Comparison of ENCODE assay signal across 9 cellular contexts in the genomic region with DNA sequence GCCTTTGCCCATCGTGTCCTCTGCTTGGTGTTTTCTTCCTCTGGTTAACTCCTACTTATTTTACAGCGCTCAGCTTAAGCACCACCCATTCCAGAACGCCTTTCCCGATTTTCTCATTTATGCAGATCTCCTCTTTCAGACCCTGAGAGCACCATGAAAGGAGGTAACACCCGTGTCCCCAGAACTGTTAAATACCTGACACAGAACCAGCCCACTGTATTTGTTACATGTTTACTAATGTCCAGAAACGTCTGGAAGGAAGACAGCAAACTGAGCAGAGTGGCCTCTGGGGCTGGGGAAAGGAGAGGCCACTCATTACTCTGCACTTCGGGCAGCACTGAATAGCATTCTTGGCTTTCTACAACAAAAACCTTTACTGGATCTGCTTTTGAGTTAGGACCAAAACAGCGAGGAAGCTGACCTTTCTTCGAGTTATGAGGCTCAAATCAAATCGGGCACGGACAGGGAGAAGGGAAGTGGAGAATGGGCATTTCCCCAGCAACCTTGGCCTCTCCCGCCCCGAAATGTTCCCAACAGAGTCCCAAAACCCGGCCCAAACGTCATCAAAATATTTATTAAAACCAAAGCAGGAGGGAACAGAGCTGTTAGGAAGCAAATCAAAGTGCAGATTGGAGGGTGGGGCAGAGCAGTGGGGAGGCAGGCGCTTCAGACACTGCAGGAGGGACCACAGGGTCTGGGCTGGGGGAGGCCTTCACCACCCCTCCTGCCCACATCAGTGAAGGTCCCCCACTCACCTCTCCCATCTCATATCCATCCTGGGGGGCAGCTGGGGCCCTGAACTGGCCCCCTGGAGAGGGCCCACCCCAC. TPM values are rescaled to one million over a fixed set of nuclear protein-coding genes. Genes with fewer than 3 reads are reported as not detected.
DNase-seq lines count a peak whose midpoint lies in the region; ATAC-seq and TF ChIP-seq lines count a peak whose summit lies in the region.
"Had no signal": no experiment of that assay in that cellular context is flagged by ENCODE, and none has a peak within 500 bp of the region (broad histone marks: within the 10 kb centered on the region; RNA-seq: fewer than 3 reads in every experiment).

No MANE protein-coding gene starts in this region.

- no peak for ATAC-seq in CD4-positive, alpha-beta T cell (ENCODE audit: poor library complexity)
- no peak for ATAC-seq in GM19455 (IDR thresholded peaks at IDR 0.05; ENCODE audit: unreplicated experiment)

- H3K9me2 ChIP-seq in OCI-LY1 (ENCODE audit: low read depth, low read length) = no peaks in the 10 kb centered on the region

- H3K9me3 Mint-ChIP-seq in CD4-positive, alpha-beta T cell = no peaks in the 10 kb centered on the region
- no peaks in the 10 kb centered on the region for H3K9me3 Mint-ChIP-seq in osteocyte (ENCODE audit: unreplicated experiment)

- H3K9me3 ChIP-seq in CD4-positive, alpha-beta T cell (ENCODE audit: control insufficient read depth, low read length) = no peaks in the 10 kb centered on the region
- H3K9me3 ChIP-seq in OCI-LY1 (ENCODE audit: low read length) (no peaks in the 10 kb centered on the region), esophagus (ENCODE audit: control insufficient read depth in 2 of 2, insufficient read depth in 1 of 2, low read depth in 1 of 2, low read length in 1 of 2) (no peaks in the 10 kb centered on the region)

- in situ Hi-C loops in GM13977 (cut with MboI; ENCODE audit: low pct_unique_long_range_greater_than_20kb, low sequenced_read_pairs, unreplicated experiment) = no loop called here

- H3K79me2 ChIP-seq in OCI-LY1 (ENCODE audit: insufficient read depth, low read length) = peaks cover 11% of the 10 kb centered on the region

- WGBS in esophagus, 2 donors = 39 to 46% methylated on average over 16 of the region's 16 CpGs

- CTCF ChIA-PET in CD4-positive, alpha-beta T cell (lab: Charles Lee) = no interaction called here

- H3K36me3 ChIP-seq in OCI-LY1 (ENCODE audit: insufficient read depth, low read length) = peaks cover 67% of the 10 kb centered on the region
- peaks cover 0 to 9% of the 10 kb centered on the region in 2 donors for H3K36me3 ChIP-seq in esophagus (ENCODE audit: control insufficient read depth in 2 of 2, insufficient read depth in 2 of 2, low read length in 1 of 2)

- H3K4me1 Mint-ChIP-seq in CD4-positive, alpha-beta T cell (ENCODE audit: low read depth) = peaks cover 46% of the 10 kb centered on the region
- H3K4me1 Mint-ChIP-seq in osteocyte (ENCODE audit: unreplicated experiment) = peaks cover 37% of the 10 kb centered on the region

- no peak for DNase-seq in CD4-positive, alpha-beta T cell
- DNase-seq in osteocyte (ENCODE audit: extremely low spot score, unreplicated experiment) (no peak), NCI-H1417 treated with DMSO at 0.1 percent for 48 hours (lab: John Stamatoyannopoulos, UW) (no peak), SIG-M5 treated with dmso at 0.1 percent for 504 hours (lab: John Stamatoyannopoulos, UW; ENCODE audit: unreplicated experiment) (no peak), GM13977 (ENCODE audit: low spot score) (no peak)
- DNase-seq: activated effector memory CD4-positive, alpha-beta T cell treated with Interleukin-2 at 50 U/mL for 16 hours had no signal

- TF ChIP-seq CTCF in CD4-positive, alpha-beta T cell (IDR thresholded peaks at IDR 0.05) = no peak
- no peak for TF ChIP-seq CTCF in OCI-LY1 (IDR thresholded peaks at IDR 0.05; ENCODE audit: low read length)
- TF ChIP-seq CTCF in osteocyte (IDR thresholded peaks at IDR 0.05) = no peak
- no peak for TF ChIP-seq CTCF in GM13977 (IDR thresholded peaks at IDR 0.05; ENCODE audit: extremely low read depth, insufficient read depth, missing control alignments)

- H2AFZ ChIP-seq in OCI-LY1 (ENCODE audit: low read length) = no peak overlapping the region

- H3K4me3 Mint-ChIP-seq in CD4-positive, alpha-beta T cell = peak overlapping the region; percentile 88
- H3K4me3 Mint-ChIP-seq in osteocyte (ENCODE audit: unreplicated experiment) = peak overlapping the region; percentile 68

- H3K27me3 ChIP-seq in CD4-positive, alpha-beta T cell (ENCODE audit: control insufficient read depth, insufficient read depth, low read length) = no peaks in the 10 kb centered on the region
- H3K27me3 ChIP-seq in OCI-LY1 (ENCODE audit: insufficient read depth, low read length) (no peaks in the 10 kb centered on the region), esophagus (ENCODE audit: control insufficient read depth in 1 of 2, insufficient read depth in 2 of 2, low read length in 2 of 2) (no peaks in the 10 kb centered on the region)

- H3F3A ChIP-seq in OCI-LY1 (ENCODE audit: insufficient read depth, low read length) = no peaks in the 10 kb centered on the region

- no peak overlapping the region for H3K27ac ChIP-seq in CD4-positive, alpha-beta T cell (ENCODE audit: low read depth, low read length)
- H3K27ac ChIP-seq in OCI-LY1 (ENCODE audit: low read depth, low read length, poor library complexity, severe bottlenecking) (peak overlapping the region; percentile 77), esophagus (ENCODE audit: low read depth in 2 of 2, low read length in 1 of 2) (peak overlapping the region; percentile 86 to 93)

- H3K4me3 ChIP-seq in OCI-LY1 (ENCODE audit: low read depth, low read length, poor library complexity, severe bottlenecking) = peak overlapping the region; percentile 88
- peak overlapping the region; percentile 59 to 77 for H3K4me3 ChIP-seq in esophagus (ENCODE audit: low read depth in 1 of 2, low read length in 2 of 2)

- H3K4me1 ChIP-seq in OCI-LY1 (ENCODE audit: insufficient read depth, low read length, severe bottlenecking) (peaks cover 78% of the 10 kb centered on the region), esophagus (ENCODE audit: control insufficient read depth in 2 of 2, insufficient read depth in 2 of 2, low read length in 1 of 2) (peaks cover 4 to 11% of the 10 kb centered on the region in 2 donors)

- H3K9ac ChIP-seq in OCI-LY1 (ENCODE audit: low read length) = peak overlapping the region; percentile 72; the same call in 1 of the 2 replicates

- H3K36me3 Mint-ChIP-seq in CD4-positive, alpha-beta T cell (ENCODE audit: low read depth) = no peaks in the 10 kb centered on the region
- H3K36me3 Mint-ChIP-seq in osteocyte (ENCODE audit: unreplicated experiment) = no peaks in the 10 kb centered on the region

- H3K4me2 ChIP-seq in OCI-LY1 (ENCODE audit: low read length) = peak overlapping the region; percentile 77

- intact Hi-C loops in CD4-positive, alpha-beta T cell (cut with DNase I, micrococcal nuclease) = no loop called here

- peak overlapping the region; percentile 40 for H3K27ac Mint-ChIP-seq in CD4-positive, alpha-beta T cell
- peak overlapping the region; percentile 56 for H3K27ac Mint-ChIP-seq in osteocyte (ENCODE audit: unreplicated experiment)

- POLR2A ChIA-PET in CD4-positive, alpha-beta T cell (lab: Charles Lee) = interaction anchor here (0.6 to 1.5 kb wide), 2 partner anchors 45 to 417 kb away, joined by 3 to 6 read pairs; a partner anchor contains a TSS

- no peaks in the 10 kb centered on the region for H3K27me3 Mint-ChIP-seq in CD4-positive, alpha-beta T cell
- H3K27me3 Mint-ChIP-seq in osteocyte (ENCODE audit: unreplicated experiment) = no peaks in the 10 kb centered on the region

- H4K20me1 ChIP-seq in OCI-LY1 (ENCODE audit: insufficient read depth, low read length) = no peaks in the 10 kb centered on the region

RNA-seq across cellular contexts. Expression of a gene that starts 1.1 kb away (rescaled TPM):
- 1 to 10 TPM; 8.7 to 9.2 TPM for total RNA-seq in CD4-positive, alpha-beta T cell
- polyA plus RNA-seq in esophagus = 10 to 100 TPM; 13.5 to 18.4 TPM
- total RNA-seq in osteocyte = 29.1 and 30.0 TPM in 2 replicates

RNA-seq across cellular contexts. Expression of a gene that starts 8.6 kb away (rescaled TPM):
- under 1 TPM; 0.28 to 0.55 TPM for total RNA-seq in CD4-positive, alpha-beta T cell
- 1 to 10 TPM; 1.4 to 2.8 TPM for polyA plus RNA-seq in esophagus
- 0.52 and 0.54 TPM in 2 replicates for total RNA-seq in osteocyte

RNA-seq across cellular contexts. Expression of a gene that starts 10.8 kb away (rescaled TPM):
- 1 to 10 TPM; 1.2 to 1.6 TPM for total RNA-seq in CD4-positive, alpha-beta T cell
- polyA plus RNA-seq in esophagus = 1 to 10 TPM; 6.4 to 6.7 TPM
- total RNA-seq in osteocyte = 5.6 and 6.3 TPM in 2 replicates

RNA-seq across cellular contexts. Expression of a gene that starts 13.2 kb away (rescaled TPM):
- total RNA-seq in CD4-positive, alpha-beta T cell = under 1 TPM; 0.17 to 0.19 TPM
- polyA plus RNA-seq in esophagus = under 1 TPM; 0.02 to 0.04 TPM
- total RNA-seq in osteocyte = 0.13 and 0.37 TPM in 2 replicates

RNA-seq across cellular contexts. Expression of a gene that starts 44.8 kb away (rescaled TPM):
- total RNA-seq in CD4-positive, alpha-beta T cell = 1 to 10 TPM; 3.6 to 4.1 TPM
- polyA plus RNA-seq in esophagus = 1 to 10 TPM; 5.4 to 5.8 TPM
- 2.1 and 3.4 TPM in 2 replicates for total RNA-seq in osteocyte
